ENCODE assay signal across 15 cellular contexts in the genomic region with DNA sequence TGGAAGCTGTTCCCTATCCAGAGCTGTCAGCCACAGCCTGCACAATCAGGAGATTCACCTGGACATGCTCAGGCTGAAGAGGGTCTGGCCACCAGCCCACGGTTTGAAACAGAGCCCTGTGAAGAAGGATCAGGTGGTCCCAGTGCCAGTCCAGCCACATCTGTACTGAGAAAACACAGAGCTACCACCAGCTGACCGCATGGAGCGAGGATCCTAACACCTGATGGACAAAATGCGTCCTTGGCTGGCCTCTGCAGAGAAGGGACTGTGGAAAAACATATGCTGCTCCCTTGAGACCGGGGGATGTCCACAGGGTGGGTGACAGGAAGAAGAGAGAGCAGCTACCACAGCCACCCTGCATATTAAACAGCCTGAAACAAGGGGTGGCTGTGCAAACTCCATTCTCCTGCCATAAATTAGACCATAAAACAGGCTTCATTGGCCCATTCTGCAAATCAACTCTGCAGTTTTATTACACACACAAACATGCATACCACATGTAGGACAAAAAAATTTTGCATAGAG.
DNase-seq lines count a peak whose midpoint lies in the region; ATAC-seq, FAIRE-seq and TF ChIP-seq lines count a peak whose summit lies in the region.
"Had no signal": no experiment of that assay in that cellular context is flagged by ENCODE, and none has a peak within 500 bp of the region (broad histone marks: within the 10 kb centered on the region; RNA-seq: fewer than 3 reads in every experiment).

No MANE protein-coding gene starts in this region.

- CTCF ChIA-PET in activated naive CD4-positive, alpha-beta T cell treated with anti-CD3 and anti-CD28 coated beads, Interleukin-2, amount 10 ng/mL, durations not matched to agents 7 days and 5 days (lab: Charles Lee), result no interaction called here

- H3K27me3 Mint-ChIP-seq in activated naive CD4-positive, alpha-beta T cell treated with anti-CD3 and anti-CD28 coated beads, Interleukin-2, amount 50 U/mL, for 24 hours, result no peaks in the 10 kb centered on the region
- no peaks in the 10 kb centered on the region for H3K27me3 Mint-ChIP-seq in activated naive CD4-positive, alpha-beta T cell treated with anti-CD3 and anti-CD28 coated beads, Interleukin-2, amount 10 ng/mL, durations not matched to agents 7 days and 5 days
- H3K27me3 Mint-ChIP-seq in GM23338 (ENCODE audit: insufficient read depth, low read depth, poor library complexity), result peaks cover 4% of the 10 kb centered on the region

- H3K36me3 Mint-ChIP-seq in activated naive CD4-positive, alpha-beta T cell treated with anti-CD3 and anti-CD28 coated beads, Interleukin-2, amount 50 U/mL, for 24 hours, result peaks cover 6% of the 10 kb centered on the region
- H3K36me3 Mint-ChIP-seq in activated naive CD4-positive, alpha-beta T cell treated with anti-CD3 and anti-CD28 coated beads, Interleukin-2, amount 10 ng/mL, durations not matched to agents 7 days and 5 days, result peaks cover 59% of the 10 kb centered on the region
- no peaks in the 10 kb centered on the region for H3K36me3 Mint-ChIP-seq in GM23338 (ENCODE audit: low read depth)
- H3K36me3 Mint-ChIP-seq: mesothelial cell of epicardium had no signal

- no peaks in the 10 kb centered on the region for H4K20me1 ChIP-seq in GM23338 (replicated peaks; ENCODE audit: insufficient read depth)

- no peak for TF ChIP-seq CTCF in bronchial epithelial cell (IDR thresholded peaks at IDR 0.05; ENCODE audit: insufficient read depth, low read length, severe bottlenecking)
- no peak for TF ChIP-seq CTCF in GM23338 (conservative IDR thresholded peaks at IDR 0.05; ENCODE audit: low read depth in 2 of 2)

- H3K9me2 ChIP-seq in GM23338 (ENCODE audit: insufficient read depth), result no peaks in the 10 kb centered on the region

- H3K4me1 ChIP-seq in stomach smooth muscle (ENCODE audit: control insufficient read depth, insufficient read depth, low read length) (peaks cover 56% of the 10 kb centered on the region), GM23338 (ENCODE audit: insufficient read depth) (peaks cover 12% of the 10 kb centered on the region; the same call in 1 of the 2 replicates)

- no peak overlapping the region for H3K4me3 ChIP-seq in bronchial epithelial cell (ENCODE audit: low read depth, low read length)
- peak overlapping the region in 1 of 2 donors; percentile 44 for H3K4me3 ChIP-seq in stomach smooth muscle (ENCODE audit: low read length in 2 of 2)
- no peak overlapping the region for H3K4me3 ChIP-seq in GM23338
- H3K4me3 ChIP-seq: dorsolateral prefrontal cortex had no signal

- no peak for ATAC-seq in GM23338
- no peak for ATAC-seq in HG03565 (IDR thresholded peaks at IDR 0.05; ENCODE audit: unreplicated experiment)

- H3K4me2 ChIP-seq in GM23338, result no peak overlapping the region

- no peaks in the 10 kb centered on the region for H3K9me3 ChIP-seq in KOPT-K1 (ENCODE audit: insufficient read depth, low read length, poor library complexity, severe bottlenecking)
- no peaks in the 10 kb centered on the region for H3K9me3 ChIP-seq in stomach smooth muscle (ENCODE audit: control insufficient read depth in 2 of 2, low read length in 2 of 2)

- H2AFZ ChIP-seq in GM23338, result no peak overlapping the region

- H3F3A ChIP-seq in GM23338 (replicated peaks; ENCODE audit: low read depth), result no peaks in the 10 kb centered on the region

- FAIRE-seq in bronchial epithelial cell (lab: Jason Lieb, UNC), result peak; percentile 43

- H3K9ac ChIP-seq in stomach smooth muscle (ENCODE audit: low read length in 2 of 2), result no peak overlapping the region

- no peak for DNase-seq in activated naive CD4-positive, alpha-beta T cell treated with anti-CD3 and anti-CD28 coated beads, Interleukin-2, amount 10 ng/mL, durations not matched to agents 7 days and 5 days
- no peak for DNase-seq in bronchial epithelial cell (ENCODE audit: low read depth)
- no peak for DNase-seq in GM23338 (ENCODE audit: low spot score)
- no peak for DNase-seq in NCI-H748 (lab: John Stamatoyannopoulos, UW; ENCODE audit: unreplicated experiment)
- DNase-seq: anterior cingulate cortex; dorsolateral prefrontal cortex; H9; MM.1S; stimulated activated naive CD4-positive, alpha-beta T cell had no signal

- peaks cover 84% of the 10 kb centered on the region for H3K4me1 Mint-ChIP-seq in activated naive CD4-positive, alpha-beta T cell treated with anti-CD3 and anti-CD28 coated beads, Interleukin-2, amount 50 U/mL, for 24 hours
- H3K4me1 Mint-ChIP-seq in activated naive CD4-positive, alpha-beta T cell treated with anti-CD3 and anti-CD28 coated beads, Interleukin-2, amount 10 ng/mL, durations not matched to agents 7 days and 5 days, result peaks cover 46% of the 10 kb centered on the region
- peaks cover 30% of the 10 kb centered on the region for H3K4me1 Mint-ChIP-seq in GM23338

- H3K27me3 ChIP-seq in bronchial epithelial cell (ENCODE audit: control insufficient read depth, insufficient read depth, low read length) (peaks cover 8% of the 10 kb centered on the region), stomach smooth muscle (ENCODE audit: control insufficient read depth in 1 of 2, insufficient read depth in 2 of 2, low read length in 2 of 2) (no peaks in the 10 kb centered on the region), GM23338 (ENCODE audit: insufficient read depth) (no peaks in the 10 kb centered on the region)
- H3K27me3 ChIP-seq: dorsolateral prefrontal cortex had no signal

- H3K79me2 ChIP-seq in GM23338 (replicated peaks; ENCODE audit: insufficient read depth), result no peaks in the 10 kb centered on the region

- H3K27ac ChIP-seq in KOPT-K1 (ENCODE audit: low read depth, low read length, poor library complexity, severe bottlenecking) (peak overlapping the region; percentile 17), stomach smooth muscle (ENCODE audit: low read length) (peak overlapping the region; percentile 31), GM23338 (ENCODE audit: low read depth) (no peak overlapping the region)

- no peaks in the 10 kb centered on the region for H3K9me3 Mint-ChIP-seq in activated naive CD4-positive, alpha-beta T cell treated with anti-CD3 and anti-CD28 coated beads, Interleukin-2, amount 50 U/mL, for 24 hours
- no peaks in the 10 kb centered on the region for H3K9me3 Mint-ChIP-seq in activated naive CD4-positive, alpha-beta T cell treated with anti-CD3 and anti-CD28 coated beads, Interleukin-2, amount 10 ng/mL, durations not matched to agents 7 days and 5 days
- no peaks in the 10 kb centered on the region for H3K9me3 Mint-ChIP-seq in GM23338
- H3K9me3 Mint-ChIP-seq: H9, mesothelial cell of epicardium had no signal

- peak overlapping the region; percentile 87 for H3K27ac Mint-ChIP-seq in activated naive CD4-positive, alpha-beta T cell treated with anti-CD3 and anti-CD28 coated beads, Interleukin-2, amount 50 U/mL, for 24 hours
- no peak overlapping the region for H3K27ac Mint-ChIP-seq in activated naive CD4-positive, alpha-beta T cell treated with anti-CD3 and anti-CD28 coated beads, Interleukin-2, amount 10 ng/mL, durations not matched to agents 7 days and 5 days
- no peak overlapping the region for H3K27ac Mint-ChIP-seq in GM23338
- H3K27ac Mint-ChIP-seq: mesothelial cell of epicardium, progenitor cell of endocrine pancreas had no signal

- no peak overlapping the region for H3K4me3 Mint-ChIP-seq in activated naive CD4-positive, alpha-beta T cell treated with anti-CD3 and anti-CD28 coated beads, Interleukin-2, amount 50 U/mL, for 24 hours
- H3K4me3 Mint-ChIP-seq in activated naive CD4-positive, alpha-beta T cell treated with anti-CD3 and anti-CD28 coated beads, Interleukin-2, amount 10 ng/mL, durations not matched to agents 7 days and 5 days, result no peak overlapping the region
- H3K4me3 Mint-ChIP-seq in GM23338, result no peak overlapping the region
- H3K4me3 Mint-ChIP-seq: H9, mesothelial cell of epicardium had no signal

- H3K36me3 ChIP-seq in KOPT-K1 (ENCODE audit: insufficient read depth, low read length) (no peaks in the 10 kb centered on the region), bronchial epithelial cell (ENCODE audit: control insufficient read depth, insufficient read depth, low read length) (no peaks in the 10 kb centered on the region), stomach smooth muscle (ENCODE audit: control insufficient read depth in 2 of 2, insufficient read depth in 2 of 2, low read length in 2 of 2) (no peaks in the 10 kb centered on the region), GM23338 (ENCODE audit: insufficient read depth) (no peaks in the 10 kb centered on the region)

TF ChIP-seq in GM23338, 12 proteins besides CTCF, POLR2A, EP300 and RAD21:
- no peak for TF ChIP-seq REST (IDR thresholded peaks at IDR 0.05; ENCODE audit: unreplicated experiment)
